In genomic region chr10:5813341-5814109, GRCh38 we compare ENCODE assay signal across 8 cellular contexts. TPM values are rescaled to one million over a fixed set of nuclear protein-coding genes. Genes with fewer than 3 reads are reported as not detected.
DNase-seq lines count a peak whose midpoint lies in the region; ATAC-seq and TF ChIP-seq lines count a peak whose summit lies in the region.

GDI2 (minus strand) TSS chr10:5813434; CDS start chr10:5813258, 176 bp downstream.

- peaks cover 52% of the 10 kb centered on the region for H3K4me1 Mint-ChIP-seq in activated naive CD8-positive, alpha-beta T cell treated with anti-CD3 and anti-CD28 coated beads, Interleukin-2, amount 10 ng/mL, durations not matched to agents 7 days and 5 days
- peaks cover 46% of the 10 kb centered on the region for H3K4me1 Mint-ChIP-seq in osteocyte (ENCODE audit: unreplicated experiment)

- H3K27ac ChIP-seq in SU-DHL-6 (ENCODE audit: low read depth, low read length) (peak within 1 kb of the TSS; percentile 86), thoracic aorta (peak within 1 kb of the TSS; percentile 99)

- POLR2A ChIA-PET in activated naive CD8-positive, alpha-beta T cell treated with anti-CD3 and anti-CD28 coated beads, Interleukin-2, amount 10 ng/mL, durations not matched to agents 7 days and 5 days (lab: Charles Lee), result interaction anchor here (0.6 to 2.6 kb wide), 26 partner anchors 8 to 278 kb away, joined by 3 to 17 read pairs (median 5); partner anchors contain the start of genes ANKRD16, FBH1, IL15RA and TASOR2

- H3K36me3 ChIP-seq in SU-DHL-6 (ENCODE audit: low read length) (peaks cover 4% of the 10 kb centered on the region; the same call in 1 of the 2 replicates), thoracic aorta (no peaks in the 10 kb centered on the region)

- intact Hi-C loops in head of caudate nucleus (cut with DNase I), result loop anchor here (2.0 to 5.0 kb wide), 3 partner anchors 59 to 129 kb away; partner anchors contain the start of genes ANKRD16 and TASOR2

- H3K27me3 Mint-ChIP-seq in activated naive CD8-positive, alpha-beta T cell treated with anti-CD3 and anti-CD28 coated beads, Interleukin-2, amount 10 ng/mL, durations not matched to agents 7 days and 5 days, result no peaks in the 10 kb centered on the region
- no peaks in the 10 kb centered on the region for H3K27me3 Mint-ChIP-seq in osteocyte (ENCODE audit: unreplicated experiment)

- peak within 1 kb of the TSS; percentile 96 for H3K27ac Mint-ChIP-seq in activated naive CD8-positive, alpha-beta T cell treated with anti-CD3 and anti-CD28 coated beads, Interleukin-2, amount 10 ng/mL, durations not matched to agents 7 days and 5 days
- H3K27ac Mint-ChIP-seq in osteocyte (ENCODE audit: unreplicated experiment), result peak within 1 kb of the TSS; percentile 94

- H3F3A ChIP-seq in SU-DHL-6 (ENCODE audit: insufficient read depth), result peaks cover 32% of the 10 kb centered on the region

- peak within 1 kb of the TSS; percentile 94 for H3K4me3 Mint-ChIP-seq in activated naive CD8-positive, alpha-beta T cell treated with anti-CD3 and anti-CD28 coated beads, Interleukin-2, amount 10 ng/mL, durations not matched to agents 7 days and 5 days
- peak within 1 kb of the TSS; percentile 83 for H3K4me3 Mint-ChIP-seq in osteocyte (ENCODE audit: unreplicated experiment)

- H3K4me1 ChIP-seq in thoracic aorta (ENCODE audit: control insufficient read depth in 1 of 2, low read depth in 2 of 2), result peaks cover 33 to 53% of the 10 kb centered on the region in 2 donors

- DNase-seq in NCI-H1417 (lab: John Stamatoyannopoulos, UW) (peak; percentile 91 to 96 (median 93)), head of caudate nucleus (peak; percentile 91 to 98 (median 97)), osteocyte (ENCODE audit: extremely low spot score, unreplicated experiment) (peak; percentile 98), thoracic aorta (ENCODE audit: low spot score) (peak; percentile 73)
- DNase-seq in activated naive CD8-positive, alpha-beta T cell treated with anti-CD3 and anti-CD28 coated beads, Interleukin-2, amount 10 ng/mL, durations not matched to agents 7 days and 5 days, result peak; percentile 98

- H3K9me2 ChIP-seq in SU-DHL-6 (replicated peaks; ENCODE audit: insufficient read depth, low read length), result no peaks in the 10 kb centered on the region

- no peaks in the 10 kb centered on the region for H3K9me3 ChIP-seq in SU-DHL-6 (ENCODE audit: insufficient read depth, low read length)
- H3K9me3 ChIP-seq in thoracic aorta, result no peaks in the 10 kb centered on the region

- no peaks in the 10 kb centered on the region for H3K27me3 ChIP-seq in SU-DHL-6 (ENCODE audit: low read length)
- no peaks in the 10 kb centered on the region for H3K27me3 ChIP-seq in thoracic aorta (replicated peaks; ENCODE audit: insufficient read depth)

- H3K4me3 ChIP-seq in GM12875 (ENCODE audit: low read depth, low read length) (peak within 1 kb of the TSS; percentile 94), SU-DHL-6 (ENCODE audit: insufficient read depth, low read length, poor library complexity, severe bottlenecking) (peak within 1 kb of the TSS; percentile 99), thoracic aorta (peak within 1 kb of the TSS; percentile 99)

- H3K79me2 ChIP-seq in SU-DHL-6 (ENCODE audit: insufficient read depth, low read length), result peaks cover 62% of the 10 kb centered on the region

- peaks cover 32% of the 10 kb centered on the region for H4K20me1 ChIP-seq in SU-DHL-6 (ENCODE audit: low read depth, low read length)

- H3K9ac ChIP-seq in SU-DHL-6 (ENCODE audit: low read length), result peak within 1 kb of the TSS; percentile 100

- peaks cover 10% of the 10 kb centered on the region for H3K36me3 Mint-ChIP-seq in activated naive CD8-positive, alpha-beta T cell treated with anti-CD3 and anti-CD28 coated beads, Interleukin-2, amount 10 ng/mL, durations not matched to agents 7 days and 5 days
- no peaks in the 10 kb centered on the region for H3K36me3 Mint-ChIP-seq in osteocyte (ENCODE audit: unreplicated experiment)

- peak within 1 kb of the TSS; percentile 86 for H3K4me2 ChIP-seq in SU-DHL-6 (ENCODE audit: low read depth, low read length, poor library complexity, severe bottlenecking)

- H2AFZ ChIP-seq in SU-DHL-6 (ENCODE audit: low read depth, low read length, severe bottlenecking), result no peak within 1 kb of the TSS

- TF ChIP-seq CTCF in GM12875 (IDR thresholded peaks at IDR 0.05; ENCODE audit: borderline replicate concordance, insufficient read depth, low read depth, low read length) (no peak), SU-DHL-6 (IDR thresholded peaks at IDR 0.05; ENCODE audit: insufficient read depth, low read length, poor library complexity, severe bottlenecking) (no peak), osteocyte (IDR thresholded peaks at IDR 0.05) (no peak), thoracic aorta (IDR thresholded peaks at IDR 0.05) (no peak)

- ATAC-seq in HG02763 (IDR thresholded peaks at IDR 0.05; ENCODE audit: unreplicated experiment) (peak; percentile 82), thoracic aorta (ENCODE audit: insufficient number of reproducible peaks, low FRiP score, low read depth) (peak; percentile 96)
- peak; percentile 90 for ATAC-seq in activated naive CD8-positive, alpha-beta T cell treated with anti-CD3 and anti-CD28 coated beads, Interleukin-2, amount 10 ng/mL, durations not matched to agents 7 days and 5 days (ENCODE audit: low read depth)

- no peaks in the 10 kb centered on the region for H3K9me3 Mint-ChIP-seq in activated naive CD8-positive, alpha-beta T cell treated with anti-CD3 and anti-CD28 coated beads, Interleukin-2, amount 10 ng/mL, durations not matched to agents 7 days and 5 days
- no peaks in the 10 kb centered on the region for H3K9me3 Mint-ChIP-seq in osteocyte (ENCODE audit: unreplicated experiment)

RNA-seq across cellular contexts. Expression of gene GDI2, which starts in this region (rescaled TPM):
- total RNA-seq in activated naive CD8-positive, alpha-beta T cell treated with anti-CD3 and anti-CD28 coated beads, Interleukin-2, amount 10 ng/mL, durations not matched to agents 7 days and 5 days, result 100 to 1,000 TPM; 187 to 194 TPM
- total RNA-seq in osteocyte (229 and 232 TPM in 2 replicates), thoracic aorta (100 to 1,000 TPM; 141 to 209 TPM)

Comparison
In these comparisons a context has a peak if more than half of its experiments do, and no peak if none do; other contexts are left out.
1. Peak in every context shown above with its lines: DNase-seq, ATAC-seq, H3K4me3 ChIP-seq and H3K27ac ChIP-seq.